In genomic region chr5:142327111-142327842, GRCh38 we compare ENCODE assay signal across 11 cellular contexts. TPM values are rescaled to one million over a fixed set of nuclear protein-coding genes. Genes with fewer than 3 reads are reported as not detected.
DNase-seq lines count a peak whose midpoint lies in the region; ATAC-seq, FAIRE-seq and TF ChIP-seq lines count a peak whose summit lies in the region.
"Had no signal": no experiment of that assay in that cellular context is flagged by ENCODE, and none has a peak within 500 bp of the region (broad histone marks: within the 10 kb centered on the region; RNA-seq: fewer than 3 reads in every experiment).

No MANE protein-coding gene starts in this region.

- H3K9ac ChIP-seq in iPS-20b (ENCODE audit: low read depth, low read length) = peak overlapping the region; percentile 96; the same call in 1 of the 2 replicates

- FAIRE-seq in urothelium cell line (lab: Jason Lieb, UNC) = no peak

- TF ChIP-seq POLR2A in heart left ventricle (IDR thresholded peaks at IDR 0.05) = no peak

- intact Hi-C loops in heart left ventricle (cut with DNase I) (loop anchor here in 8 of 10 donors (1.0 to 10.0 kb wide), 5 partner anchors 29 to 218 kb away; no protein-coding TSS in a partner anchor), left ventricle myocardium superior (cut with micrococcal nuclease) (loop anchor here (10.0 kb wide), 2 partner anchors 172 to 218 kb away; no protein-coding TSS in a partner anchor), upper lobe of right lung (cut with DNase I) (no loop called here)

- H3K27ac ChIP-seq in heart left ventricle (peak overlapping the region in 11 of 12 donors; percentile 81 to 97 (median 91)), iPS-20b (ENCODE audit: low read length) (peak overlapping the region; percentile 83), upper lobe of right lung (peak overlapping the region; percentile 95)

- H3K4me3 ChIP-seq in heart left ventricle (peak overlapping the region in 1 of 12 donors; percentile 81), iPS-20b (ENCODE audit: low read length) (peak overlapping the region; percentile 96; the same call in 1 of the 2 replicates), upper lobe of right lung (no peak overlapping the region)
- H3K4me3 ChIP-seq: body of pancreas had no signal

- 55 to 71% (median 64%) methylated on average over 9 of the region's 9 CpGs for WGBS in heart left ventricle, 4 donors

- H3K36me3 ChIP-seq in heart left ventricle (no peaks in the 10 kb centered on the region), iPS-20b (ENCODE audit: insufficient read depth, low read depth, low read length) (peaks cover 12% of the 10 kb centered on the region; the same call in 1 of the 2 replicates), upper lobe of right lung (no peaks in the 10 kb centered on the region)

- H3K9me3 ChIP-seq in heart left ventricle = no peaks in the 10 kb centered on the region
- H3K9me3 ChIP-seq in iPS-20b (ENCODE audit: insufficient read depth, low read depth, low read length) = no peaks in the 10 kb centered on the region
- no peaks in the 10 kb centered on the region for H3K9me3 ChIP-seq in upper lobe of right lung
- H3K9me3 ChIP-seq: body of pancreas had no signal

- peaks cover 0 to 47% (median 0%) of the 10 kb centered on the region in 9 donors for H3K27me3 ChIP-seq in heart left ventricle
- peaks cover 15% of the 10 kb centered on the region; the same call in 1 of the 2 replicates for H3K27me3 ChIP-seq in iPS-20b (ENCODE audit: insufficient read depth, low read length)
- H3K27me3 ChIP-seq in upper lobe of right lung = peaks cover 8% of the 10 kb centered on the region

- peak in 1 of 5 donors; percentile 37 for DNase-seq in heart left ventricle
- DNase-seq in left ventricle myocardium superior = no peak
- peak; percentile 66 for DNase-seq in astrocyte of the hippocampus (ENCODE audit: low read depth, low spot score)
- DNase-seq in upper lobe of right lung = no peak
- DNase-seq in urothelium cell line (ENCODE audit: low spot score) = no peak
- DNase-seq in KG1 (lab: John Stamatoyannopoulos, UW) = no peak
- DNase-seq in NCI-H1694 treated with DMSO at 0.1 percent for 48 hours (lab: John Stamatoyannopoulos, UW) = no peak
- DNase-seq: body of pancreas; CD4-positive, CD25-positive, alpha-beta regulatory T cell; NCI-H2081 treated with DMSO at 0.1 percent for 48 hours had no signal

- peak in 3 of 12 donors; percentile 10 to 18 (median 12) for TF ChIP-seq CTCF in heart left ventricle (IDR thresholded peaks at IDR 0.05)
- TF ChIP-seq CTCF in upper lobe of right lung (IDR thresholded peaks at IDR 0.05) = no peak

- H3K4me1 ChIP-seq in heart left ventricle (peaks cover 0 to 46% (median 25%) of the 10 kb centered on the region in 12 donors), iPS-20b (ENCODE audit: insufficient read depth, low read length) (peaks cover 22% of the 10 kb centered on the region), upper lobe of right lung (peaks cover 27% of the 10 kb centered on the region)

- ATAC-seq in heart left ventricle (no peak), left ventricle myocardium superior (no peak), upper lobe of right lung (no peak)
- ATAC-seq: body of pancreas had no signal

RNA-seq across cellular contexts. Expression of gene SPRY4, which starts 2.5 kb away (rescaled TPM):
- total RNA-seq in heart left ventricle (10 to 100 TPM in 5 of 9 donors, 1 to 10 TPM in 4; 4.5 to 21.3 (median 13.8) TPM), left ventricle myocardium superior (8.3 TPM), upper lobe of right lung (89.8 TPM)
- polyA plus RNA-seq in heart left ventricle = 1 to 10 TPM; 4.5 to 7.2 TPM
- polyA plus RNA-seq: CD4-positive, CD25-positive, alpha-beta regulatory T cell had no signal
